In the genomic region with DNA sequence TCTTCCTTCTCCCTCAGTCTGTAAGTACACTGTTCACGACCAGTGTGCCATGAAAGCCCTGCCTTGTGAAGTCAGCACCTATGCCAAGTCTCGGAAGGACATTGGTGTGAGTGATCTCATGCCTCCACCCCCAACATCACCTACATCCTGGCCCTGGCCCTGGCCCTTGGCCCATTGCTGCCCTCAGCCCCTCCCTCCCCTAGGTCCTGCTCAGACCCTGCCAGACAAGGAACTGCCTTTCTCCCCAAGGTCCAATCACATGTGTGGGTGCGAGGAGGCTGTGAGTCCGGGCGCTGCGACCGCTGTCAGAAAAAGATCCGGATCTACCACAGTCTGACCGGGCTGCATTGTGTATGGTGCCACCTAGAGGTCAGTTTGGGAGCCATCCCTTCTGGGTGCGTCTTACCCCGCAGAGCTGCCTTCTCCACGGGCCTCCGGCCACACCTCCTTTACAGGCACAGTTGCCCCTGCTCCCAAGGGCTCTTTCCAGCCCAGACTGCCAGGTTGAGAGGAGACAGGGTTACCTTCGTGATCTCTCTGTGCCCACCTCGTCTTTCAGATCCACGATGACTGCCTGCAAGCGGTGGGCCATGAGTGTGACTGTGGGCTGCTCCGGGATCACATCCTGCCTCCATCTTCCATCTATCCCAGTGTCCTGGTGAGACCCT, we compare ENCODE assay signal across 8 cellular contexts. TPM values are rescaled to one million over a fixed set of nuclear protein-coding genes. Genes with fewer than 3 reads are reported as not detected.
DNase-seq lines count a peak whose midpoint lies in the region; ATAC-seq and TF ChIP-seq lines count a peak whose summit lies in the region.

No MANE protein-coding gene starts in this region.

- no peak overlapping the region for H3K27ac ChIP-seq in CD8-positive, alpha-beta T cell (ENCODE audit: low read depth, low read length)

- POLR2A ChIA-PET in CD8-positive, alpha-beta T cell (lab: Charles Lee): interaction anchor here (0.7 to 6.0 kb wide), 11 partner anchors 8 to 215 kb away, joined by 3 to 39 read pairs (median 4); partner anchors contain the start of genes DGKA, DNAJC14, PYM1 and RAB5B

- H3K4me3 ChIP-seq in CD8-positive, alpha-beta T cell (ENCODE audit: low read depth, low read length): no peak overlapping the region

- H3K27me3 Mint-ChIP-seq in CD8-positive, alpha-beta T cell (ENCODE audit: low read depth): no peaks in the 10 kb centered on the region

- H3K9me3 Mint-ChIP-seq in CD8-positive, alpha-beta T cell: no peaks in the 10 kb centered on the region

- intact Hi-C loops in CD8-positive, alpha-beta T cell (cut with DNase I, micrococcal nuclease): loop anchor here (1.0 to 2.0 kb wide), 6 partner anchors 9 to 202 kb away; partner anchors contain the start of genes DGKA (in 1 of the 2), GDF11 (in 1 of the 2) and ORMDL2 (in 1 of the 2)

- H3K4me1 Mint-ChIP-seq in CD8-positive, alpha-beta T cell (ENCODE audit: low read depth): peaks cover 84% of the 10 kb centered on the region

- H3K36me3 ChIP-seq in CD8-positive, alpha-beta T cell (ENCODE audit: insufficient read depth, low read length): peaks cover 94% of the 10 kb centered on the region

- DNase-seq in CD8-positive, alpha-beta T cell: peak; percentile 68 to 90 (median 85)
- DNase-seq in NCI-H748 (lab: John Stamatoyannopoulos, UW; ENCODE audit: unreplicated experiment): peak; percentile 82
- DNase-seq in activated CD4-positive, alpha-beta T cell treated with anti-CD3 and anti-CD28 coated beads, Interleukin-2, amount 50 U/mL, for 48 hours: peak; percentile 85 to 90
- DNase-seq in effector CD4-positive, alpha-beta T cell: peak; percentile 80
- peak; percentile 93 for DNase-seq in medulla oblongata (ENCODE audit: extremely low spot score)
- peak; percentile 77 for DNase-seq in stimulated activated CD8-positive, alpha-beta memory T cell treated with anti-CD3 and anti-CD28 coated beads, Interleukin-15, amount 100 ng/mL, for 1 hour (ENCODE audit: low read depth)

- H3K27ac Mint-ChIP-seq in CD8-positive, alpha-beta T cell: peak overlapping the region; percentile 87

- peaks cover 98% of the 10 kb centered on the region for H3K36me3 Mint-ChIP-seq in CD8-positive, alpha-beta T cell

- H3K27me3 ChIP-seq in CD8-positive, alpha-beta T cell (ENCODE audit: insufficient read depth, low read length): no peaks in the 10 kb centered on the region

- CTCF ChIA-PET in CD8-positive, alpha-beta T cell (lab: Charles Lee): interaction anchor here (0.7 to 13.1 kb wide), 30 partner anchors 8 to 217 kb away, joined by 3 to 178 read pairs (median 4); partner anchors contain the start of genes DGKA, ORMDL2, PYM1 and RAB5B

- peak; percentile 92 for ATAC-seq in CD8-positive, alpha-beta T cell
- ATAC-seq in GM19438 (IDR thresholded peaks at IDR 0.05; ENCODE audit: low read depth, unreplicated experiment) (peak; percentile 94), HG03565 (IDR thresholded peaks at IDR 0.05; ENCODE audit: unreplicated experiment) (peak; percentile 81)

- peak overlapping the region; percentile 52 for H3K4me3 Mint-ChIP-seq in CD8-positive, alpha-beta T cell

- peak; percentile 84 for TF ChIP-seq CTCF in CD8-positive, alpha-beta T cell (IDR thresholded peaks at IDR 0.05)

- peaks cover 55% of the 10 kb centered on the region for H3K4me1 ChIP-seq in CD8-positive, alpha-beta T cell (ENCODE audit: insufficient read depth, low read length)

- no peaks in the 10 kb centered on the region for H3K9me3 ChIP-seq in CD8-positive, alpha-beta T cell (ENCODE audit: low read length)

RNA-seq across cellular contexts. Expression of gene DGKA, which starts 9.2 kb away (rescaled TPM):
- 100 to 1,000 TPM; 585 to 614 TPM for total RNA-seq in CD8-positive, alpha-beta T cell

RNA-seq across cellular contexts. Expression of gene PYM1, which starts 12.5 kb away (rescaled TPM):
- total RNA-seq in CD8-positive, alpha-beta T cell: 10 to 100 TPM; 10.1 to 11.5 TPM

RNA-seq across cellular contexts. Expression of gene PMEL, which starts 25.6 kb away (rescaled TPM):
- total RNA-seq in CD8-positive, alpha-beta T cell: not detected

RNA-seq across cellular contexts. Expression of gene CDK2, which starts 26.4 kb away (rescaled TPM):
- 10 to 100 TPM; 12.8 to 13.5 TPM for total RNA-seq in CD8-positive, alpha-beta T cell

RNA-seq across cellular contexts. Expression of gene RAB5B, which starts 33.7 kb away (rescaled TPM):
- total RNA-seq in CD8-positive, alpha-beta T cell: 10 to 100 TPM; 16.1 to 16.8 TPM
